Comparison of ENCODE assay signal across 1 cellular context in the genomic region with DNA sequence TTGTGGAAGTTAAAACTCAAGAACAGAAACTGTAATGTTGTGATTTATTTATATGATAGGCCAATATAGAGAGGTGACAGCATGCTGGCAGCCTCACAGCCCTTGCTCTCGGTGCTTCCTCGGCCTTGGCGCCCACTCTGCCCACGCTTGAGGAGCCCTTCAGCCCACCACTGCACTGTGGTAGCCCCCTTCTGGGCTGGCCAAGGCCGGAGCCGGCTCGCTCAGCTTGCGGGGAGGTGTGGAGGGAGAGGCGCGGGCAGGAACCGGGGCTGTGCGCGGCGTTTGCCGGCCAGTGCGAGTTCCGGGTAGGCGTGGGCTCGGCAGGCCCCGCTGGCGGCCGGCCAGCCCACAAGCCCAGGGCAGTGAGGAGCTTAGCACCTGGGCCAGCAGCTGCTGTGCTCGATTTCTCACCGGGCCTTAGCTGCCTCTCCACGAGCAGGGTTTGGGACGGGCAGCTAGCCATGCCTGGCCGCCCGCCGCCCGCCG.
TF ChIP-seq lines count a peak whose summit lies in the region.

No MANE protein-coding gene starts in this region.

TF ChIP-seq in HepG2, 621 proteins besides CTCF, POLR2A, EP300 and RAD21 (continued from another document and continues in another):
- TF ChIP-seq, protein P1, sequence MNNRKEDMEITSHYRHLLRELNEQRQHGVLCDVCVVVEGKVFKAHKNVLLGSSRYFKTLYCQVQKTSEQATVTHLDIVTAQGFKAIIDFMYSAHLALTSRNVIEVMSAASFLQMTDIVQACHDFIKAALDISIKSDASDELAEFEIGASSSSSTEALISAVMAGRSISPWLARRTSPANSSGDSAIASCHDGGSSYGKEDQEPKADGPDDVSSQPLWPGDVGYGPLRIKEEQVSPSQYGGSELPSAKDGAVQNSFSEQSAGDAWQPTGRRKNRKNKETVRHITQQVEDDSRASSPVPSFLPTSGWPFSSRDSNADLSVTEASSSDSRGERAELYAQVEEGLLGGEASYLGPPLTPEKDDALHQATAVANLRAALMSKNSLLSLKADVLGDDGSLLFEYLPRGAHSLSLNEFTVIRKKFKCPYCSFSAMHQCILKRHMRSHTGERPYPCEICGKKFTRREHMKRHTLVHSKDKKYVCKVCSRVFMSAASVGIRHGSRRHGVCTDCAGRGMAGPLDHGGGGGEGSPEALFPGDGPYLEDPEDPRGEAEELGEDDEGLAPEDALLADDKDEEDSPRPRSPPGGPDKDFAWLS (CRISPR knock-in tag; IDR thresholded peaks at IDR 0.05; ENCODE audit: borderline replicate concordance) = no peak
- TF ChIP-seq MEIS2 (CRISPR knock-in tag; IDR thresholded peaks at IDR 0.05) (no peak), ZNF687 (CRISPR knock-in tag; IDR thresholded peaks at IDR 0.05) (peak; percentile 83), ZSCAN21 (CRISPR knock-in tag; IDR thresholded peaks at IDR 0.05; ENCODE audit: borderline replicate concordance) (peak; percentile 44; the same call in 1 of the 2 replicates), KLF12 (CRISPR knock-in tag; IDR thresholded peaks at IDR 0.05; ENCODE audit: borderline replicate concordance) (0 out of 2 replicates have a peak, but pooled peaks have one; percentile 31), MED8 (CRISPR knock-in tag; IDR thresholded peaks at IDR 0.05; ENCODE audit: insufficient replicate concordance) (no peak), FOXM1 (CRISPR knock-in tag; IDR thresholded peaks at IDR 0.05) (no peak), PLSCR1 (CRISPR knock-in tag; IDR thresholded peaks at IDR 0.05; ENCODE audit: borderline replicate concordance) (no peak), PHF20 (CRISPR knock-in tag; IDR thresholded peaks at IDR 0.05) (peak; percentile 49; the same call in 1 of the 2 replicates), HNF1A (IDR thresholded peaks at IDR 0.05; ENCODE audit: low read depth) (no peak), HNF1A (CRISPR knock-in tag; IDR thresholded peaks at IDR 0.05; ENCODE audit: borderline replicate concordance) (no peak), ZNF572 (CRISPR knock-in tag; IDR thresholded peaks at IDR 0.05) (no peak), ZNF251 (CRISPR knock-in tag; IDR thresholded peaks at IDR 0.05) (no peak), ZNF24 (IDR thresholded peaks at IDR 0.05) (no peak), CCAR2 (optimal IDR thresholded peaks at IDR 0.05; ENCODE audit: low read depth, low read length) (no peak), ZNF567 (CRISPR knock-in tag; IDR thresholded peaks at IDR 0.05; ENCODE audit: borderline replicate concordance) (no peak), ARHGAP35 (CRISPR knock-in tag; IDR thresholded peaks at IDR 0.05; ENCODE audit: borderline replicate concordance) (no peak), PBX2 (CRISPR knock-in tag; IDR thresholded peaks at IDR 0.05) (no peak), POGZ (CRISPR knock-in tag; IDR thresholded peaks at IDR 0.05) (no peak), ZSCAN31 (CRISPR knock-in tag; IDR thresholded peaks at IDR 0.05; ENCODE audit: low read depth) (peak; percentile 44; the same call in 1 of the 2 replicates), REXO4 (CRISPR knock-in tag; IDR thresholded peaks at IDR 0.05; ENCODE audit: borderline replicate concordance) (no peak), DDIT3 (CRISPR knock-in tag; IDR thresholded peaks at IDR 0.05) (no peak), TCF7 (IDR thresholded peaks at IDR 0.05; ENCODE audit: low read depth) (no peak), ZNF296 (CRISPR knock-in tag; conservative IDR thresholded peaks at IDR 0.05) (peak; percentile 41; the same call in 1 of the 2 replicates), ZNF674 (CRISPR knock-in tag; IDR thresholded peaks at IDR 0.05; ENCODE audit: low read depth) (no peak), GATAD1 (CRISPR knock-in tag; IDR thresholded peaks at IDR 0.05) (no peak)
- TF ChIP-seq, protein P2, sequence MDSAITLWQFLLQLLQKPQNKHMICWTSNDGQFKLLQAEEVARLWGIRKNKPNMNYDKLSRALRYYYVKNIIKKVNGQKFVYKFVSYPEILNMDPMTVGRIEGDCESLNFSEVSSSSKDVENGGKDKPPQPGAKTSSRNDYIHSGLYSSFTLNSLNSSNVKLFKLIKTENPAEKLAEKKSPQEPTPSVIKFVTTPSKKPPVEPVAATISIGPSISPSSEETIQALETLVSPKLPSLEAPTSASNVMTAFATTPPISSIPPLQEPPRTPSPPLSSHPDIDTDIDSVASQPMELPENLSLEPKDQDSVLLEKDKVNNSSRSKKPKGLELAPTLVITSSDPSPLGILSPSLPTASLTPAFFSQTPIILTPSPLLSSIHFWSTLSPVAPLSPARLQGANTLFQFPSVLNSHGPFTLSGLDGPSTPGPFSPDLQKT (CRISPR knock-in tag; IDR thresholded peaks at IDR 0.05; ENCODE audit: borderline replicate concordance) = no peak
- TF ChIP-seq, protein P3, sequence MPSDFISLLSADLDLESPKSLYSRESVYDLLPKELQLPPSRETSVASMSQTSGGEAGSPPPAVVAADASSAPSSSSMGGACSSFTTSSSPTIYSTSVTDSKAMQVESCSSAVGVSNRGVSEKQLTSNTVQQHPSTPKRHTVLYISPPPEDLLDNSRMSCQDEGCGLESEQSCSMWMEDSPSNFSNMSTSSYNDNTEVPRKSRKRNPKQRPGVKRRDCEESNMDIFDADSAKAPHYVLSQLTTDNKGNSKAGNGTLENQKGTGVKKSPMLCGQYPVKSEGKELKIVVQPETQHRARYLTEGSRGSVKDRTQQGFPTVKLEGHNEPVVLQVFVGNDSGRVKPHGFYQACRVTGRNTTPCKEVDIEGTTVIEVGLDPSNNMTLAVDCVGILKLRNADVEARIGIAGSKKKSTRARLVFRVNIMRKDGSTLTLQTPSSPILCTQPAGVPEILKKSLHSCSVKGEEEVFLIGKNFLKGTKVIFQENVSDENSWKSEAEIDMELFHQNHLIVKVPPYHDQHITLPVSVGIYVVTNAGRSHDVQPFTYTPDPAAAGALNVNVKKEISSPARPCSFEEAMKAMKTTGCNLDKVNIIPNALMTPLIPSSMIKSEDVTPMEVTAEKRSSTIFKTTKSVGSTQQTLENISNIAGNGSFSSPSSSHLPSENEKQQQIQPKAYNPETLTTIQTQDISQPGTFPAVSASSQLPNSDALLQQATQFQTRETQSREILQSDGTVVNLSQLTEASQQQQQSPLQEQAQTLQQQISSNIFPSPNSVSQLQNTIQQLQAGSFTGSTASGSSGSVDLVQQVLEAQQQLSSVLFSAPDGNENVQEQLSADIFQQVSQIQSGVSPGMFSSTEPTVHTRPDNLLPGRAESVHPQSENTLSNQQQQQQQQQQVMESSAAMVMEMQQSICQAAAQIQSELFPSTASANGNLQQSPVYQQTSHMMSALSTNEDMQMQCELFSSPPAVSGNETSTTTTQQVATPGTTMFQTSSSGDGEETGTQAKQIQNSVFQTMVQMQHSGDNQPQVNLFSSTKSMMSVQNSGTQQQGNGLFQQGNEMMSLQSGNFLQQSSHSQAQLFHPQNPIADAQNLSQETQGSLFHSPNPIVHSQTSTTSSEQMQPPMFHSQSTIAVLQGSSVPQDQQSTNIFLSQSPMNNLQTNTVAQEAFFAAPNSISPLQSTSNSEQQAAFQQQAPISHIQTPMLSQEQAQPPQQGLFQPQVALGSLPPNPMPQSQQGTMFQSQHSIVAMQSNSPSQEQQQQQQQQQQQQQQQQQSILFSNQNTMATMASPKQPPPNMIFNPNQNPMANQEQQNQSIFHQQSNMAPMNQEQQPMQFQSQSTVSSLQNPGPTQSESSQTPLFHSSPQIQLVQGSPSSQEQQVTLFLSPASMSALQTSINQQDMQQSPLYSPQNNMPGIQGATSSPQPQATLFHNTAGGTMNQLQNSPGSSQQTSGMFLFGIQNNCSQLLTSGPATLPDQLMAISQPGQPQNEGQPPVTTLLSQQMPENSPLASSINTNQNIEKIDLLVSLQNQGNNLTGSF (CRISPR knock-in tag; IDR thresholded peaks at IDR 0.05) = 0 out of 2 replicates have a peak, but pooled peaks have one; percentile 35
- TF ChIP-seq, protein P4, sequence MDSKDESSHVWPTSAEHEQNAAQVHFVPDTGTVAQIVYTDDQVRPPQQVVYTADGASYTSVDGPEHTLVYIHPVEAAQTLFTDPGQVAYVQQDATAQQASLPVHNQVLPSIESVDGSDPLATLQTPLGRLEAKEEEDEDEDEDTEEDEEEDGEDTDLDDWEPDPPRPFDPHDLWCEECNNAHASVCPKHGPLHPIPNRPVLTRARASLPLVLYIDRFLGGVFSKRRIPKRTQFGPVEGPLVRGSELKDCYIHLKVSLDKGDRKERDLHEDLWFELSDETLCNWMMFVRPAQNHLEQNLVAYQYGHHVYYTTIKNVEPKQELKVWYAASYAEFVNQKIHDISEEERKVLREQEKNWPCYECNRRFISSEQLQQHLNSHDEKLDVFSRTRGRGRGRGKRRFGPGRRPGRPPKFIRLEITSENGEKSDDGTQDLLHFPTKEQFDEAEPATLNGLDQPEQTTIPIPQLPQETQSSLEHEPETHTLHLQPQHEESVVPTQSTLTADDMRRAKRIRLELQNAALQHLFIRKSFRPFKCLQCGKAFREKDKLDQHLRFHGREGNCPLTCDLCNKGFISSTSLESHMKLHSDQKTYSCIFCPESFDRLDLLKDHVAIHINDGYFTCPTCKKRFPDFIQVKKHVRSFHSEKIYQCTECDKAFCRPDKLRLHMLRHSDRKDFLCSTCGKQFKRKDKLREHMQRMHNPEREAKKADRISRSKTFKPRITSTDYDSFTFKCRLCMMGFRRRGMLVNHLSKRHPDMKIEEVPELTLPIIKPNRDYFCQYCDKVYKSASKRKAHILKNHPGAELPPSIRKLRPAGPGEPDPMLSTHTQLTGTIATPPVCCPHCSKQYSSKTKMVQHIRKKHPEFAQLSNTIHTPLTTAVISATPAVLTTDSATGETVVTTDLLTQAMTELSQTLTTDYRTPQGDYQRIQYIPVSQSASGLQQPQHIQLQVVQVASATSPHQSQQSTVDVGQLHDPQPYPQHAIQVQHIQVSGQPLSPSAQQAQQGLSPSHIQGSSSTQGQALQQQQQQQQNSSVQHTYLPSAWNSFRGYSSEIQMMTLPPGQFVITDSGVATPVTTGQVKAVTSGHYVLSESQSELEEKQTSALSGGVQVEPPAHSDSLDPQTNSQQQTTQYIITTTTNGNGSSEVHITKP (CRISPR knock-in tag; IDR thresholded peaks at IDR 0.05; ENCODE audit: low read depth) = no peak
